ENCODE assay signal across 1 cellular context in the genomic region with DNA sequence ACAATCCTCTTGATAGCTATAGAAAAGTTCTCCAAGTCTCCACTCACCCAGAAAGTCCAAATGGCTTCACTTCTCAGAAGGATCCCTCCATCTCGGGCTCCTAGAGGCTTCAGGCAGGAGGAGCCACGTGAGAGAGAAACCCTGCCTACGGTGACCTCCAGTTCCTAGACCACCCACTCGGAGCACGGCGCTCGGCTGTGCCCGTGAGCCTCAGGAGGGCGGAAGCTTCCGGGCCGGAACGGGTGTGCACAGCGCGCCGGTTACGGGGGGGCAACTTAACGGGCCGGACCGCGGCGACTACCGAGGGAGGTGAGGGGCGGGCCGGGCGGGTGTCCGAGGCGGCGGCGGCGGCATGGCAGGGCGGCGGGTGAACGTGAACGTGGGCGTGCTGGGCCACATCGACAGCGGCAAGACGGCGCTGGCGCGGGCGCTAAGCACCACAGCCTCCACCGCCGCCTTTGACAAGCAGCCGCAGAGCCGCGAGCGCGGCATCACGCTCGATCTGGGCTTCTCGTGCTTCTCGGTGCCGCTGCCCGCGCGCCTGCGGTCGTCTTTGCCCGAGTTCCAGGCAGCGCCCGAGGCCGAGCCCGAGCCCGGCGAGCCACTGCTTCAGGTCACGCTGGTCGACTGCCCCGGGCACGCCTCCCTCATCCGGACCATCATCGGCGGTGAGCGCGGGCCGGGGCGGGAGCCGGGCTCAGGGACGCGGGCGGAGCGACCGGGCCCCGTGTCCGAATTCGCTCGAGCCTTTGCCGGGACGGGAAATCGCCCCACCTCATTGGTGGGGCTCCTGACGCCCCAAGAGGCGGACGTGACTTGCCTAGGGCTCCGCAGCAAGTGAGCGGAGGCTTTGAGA.
TF ChIP-seq lines count a peak whose summit lies in the region.

A gene with protein sequence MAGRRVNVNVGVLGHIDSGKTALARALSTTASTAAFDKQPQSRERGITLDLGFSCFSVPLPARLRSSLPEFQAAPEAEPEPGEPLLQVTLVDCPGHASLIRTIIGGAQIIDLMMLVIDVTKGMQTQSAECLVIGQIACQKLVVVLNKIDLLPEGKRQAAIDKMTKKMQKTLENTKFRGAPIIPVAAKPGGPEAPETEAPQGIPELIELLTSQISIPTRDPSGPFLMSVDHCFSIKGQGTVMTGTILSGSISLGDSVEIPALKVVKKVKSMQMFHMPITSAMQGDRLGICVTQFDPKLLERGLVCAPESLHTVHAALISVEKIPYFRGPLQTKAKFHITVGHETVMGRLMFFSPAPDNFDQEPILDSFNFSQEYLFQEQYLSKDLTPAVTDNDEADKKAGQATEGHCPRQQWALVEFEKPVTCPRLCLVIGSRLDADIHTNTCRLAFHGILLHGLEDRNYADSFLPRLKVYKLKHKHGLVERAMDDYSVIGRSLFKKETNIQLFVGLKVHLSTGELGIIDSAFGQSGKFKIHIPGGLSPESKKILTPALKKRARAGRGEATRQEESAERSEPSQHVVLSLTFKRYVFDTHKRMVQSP (plus strand): TSS at position 326 of the 856 bp plus-strand sequence. CDS start 27 bp downstream, at position 353.

TF ChIP-seq in HEK293, 187 proteins besides CTCF, POLR2A, EP300 and RAD21 (continued from another document and continues in another):
- TF ChIP-seq, protein P1, sequence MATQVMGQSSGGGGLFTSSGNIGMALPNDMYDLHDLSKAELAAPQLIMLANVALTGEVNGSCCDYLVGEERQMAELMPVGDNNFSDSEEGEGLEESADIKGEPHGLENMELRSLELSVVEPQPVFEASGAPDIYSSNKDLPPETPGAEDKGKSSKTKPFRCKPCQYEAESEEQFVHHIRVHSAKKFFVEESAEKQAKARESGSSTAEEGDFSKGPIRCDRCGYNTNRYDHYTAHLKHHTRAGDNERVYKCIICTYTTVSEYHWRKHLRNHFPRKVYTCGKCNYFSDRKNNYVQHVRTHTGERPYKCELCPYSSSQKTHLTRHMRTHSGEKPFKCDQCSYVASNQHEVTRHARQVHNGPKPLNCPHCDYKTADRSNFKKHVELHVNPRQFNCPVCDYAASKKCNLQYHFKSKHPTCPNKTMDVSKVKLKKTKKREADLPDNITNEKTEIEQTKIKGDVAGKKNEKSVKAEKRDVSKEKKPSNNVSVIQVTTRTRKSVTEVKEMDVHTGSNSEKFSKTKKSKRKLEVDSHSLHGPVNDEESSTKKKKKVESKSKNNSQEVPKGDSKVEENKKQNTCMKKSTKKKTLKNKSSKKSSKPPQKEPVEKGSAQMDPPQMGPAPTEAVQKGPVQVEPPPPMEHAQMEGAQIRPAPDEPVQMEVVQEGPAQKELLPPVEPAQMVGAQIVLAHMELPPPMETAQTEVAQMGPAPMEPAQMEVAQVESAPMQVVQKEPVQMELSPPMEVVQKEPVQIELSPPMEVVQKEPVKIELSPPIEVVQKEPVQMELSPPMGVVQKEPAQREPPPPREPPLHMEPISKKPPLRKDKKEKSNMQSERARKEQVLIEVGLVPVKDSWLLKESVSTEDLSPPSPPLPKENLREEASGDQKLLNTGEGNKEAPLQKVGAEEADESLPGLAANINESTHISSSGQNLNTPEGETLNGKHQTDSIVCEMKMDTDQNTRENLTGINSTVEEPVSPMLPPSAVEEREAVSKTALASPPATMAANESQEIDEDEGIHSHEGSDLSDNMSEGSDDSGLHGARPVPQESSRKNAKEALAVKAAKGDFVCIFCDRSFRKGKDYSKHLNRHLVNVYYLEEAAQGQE (tag by site-specific recombination; IDR thresholded peaks at IDR 0.05): no peak
- 0 out of 2 replicates have a peak, but pooled peaks have one; percentile 45 for TF ChIP-seq ZFP41 (tag by site-specific recombination; IDR thresholded peaks at IDR 0.05; ENCODE audit: borderline replicate concordance)
- TF ChIP-seq, protein P2, sequence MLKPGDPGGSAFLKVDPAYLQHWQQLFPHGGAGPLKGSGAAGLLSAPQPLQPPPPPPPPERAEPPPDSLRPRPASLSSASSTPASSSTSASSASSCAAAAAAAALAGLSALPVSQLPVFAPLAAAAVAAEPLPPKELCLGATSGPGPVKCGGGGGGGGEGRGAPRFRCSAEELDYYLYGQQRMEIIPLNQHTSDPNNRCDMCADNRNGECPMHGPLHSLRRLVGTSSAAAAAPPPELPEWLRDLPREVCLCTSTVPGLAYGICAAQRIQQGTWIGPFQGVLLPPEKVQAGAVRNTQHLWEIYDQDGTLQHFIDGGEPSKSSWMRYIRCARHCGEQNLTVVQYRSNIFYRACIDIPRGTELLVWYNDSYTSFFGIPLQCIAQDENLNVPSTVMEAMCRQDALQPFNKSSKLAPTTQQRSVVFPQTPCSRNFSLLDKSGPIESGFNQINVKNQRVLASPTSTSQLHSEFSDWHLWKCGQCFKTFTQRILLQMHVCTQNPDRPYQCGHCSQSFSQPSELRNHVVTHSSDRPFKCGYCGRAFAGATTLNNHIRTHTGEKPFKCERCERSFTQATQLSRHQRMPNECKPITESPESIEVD (tag by site-specific recombination; IDR thresholded peaks at IDR 0.05): no peak
- TF ChIP-seq, protein P3, sequence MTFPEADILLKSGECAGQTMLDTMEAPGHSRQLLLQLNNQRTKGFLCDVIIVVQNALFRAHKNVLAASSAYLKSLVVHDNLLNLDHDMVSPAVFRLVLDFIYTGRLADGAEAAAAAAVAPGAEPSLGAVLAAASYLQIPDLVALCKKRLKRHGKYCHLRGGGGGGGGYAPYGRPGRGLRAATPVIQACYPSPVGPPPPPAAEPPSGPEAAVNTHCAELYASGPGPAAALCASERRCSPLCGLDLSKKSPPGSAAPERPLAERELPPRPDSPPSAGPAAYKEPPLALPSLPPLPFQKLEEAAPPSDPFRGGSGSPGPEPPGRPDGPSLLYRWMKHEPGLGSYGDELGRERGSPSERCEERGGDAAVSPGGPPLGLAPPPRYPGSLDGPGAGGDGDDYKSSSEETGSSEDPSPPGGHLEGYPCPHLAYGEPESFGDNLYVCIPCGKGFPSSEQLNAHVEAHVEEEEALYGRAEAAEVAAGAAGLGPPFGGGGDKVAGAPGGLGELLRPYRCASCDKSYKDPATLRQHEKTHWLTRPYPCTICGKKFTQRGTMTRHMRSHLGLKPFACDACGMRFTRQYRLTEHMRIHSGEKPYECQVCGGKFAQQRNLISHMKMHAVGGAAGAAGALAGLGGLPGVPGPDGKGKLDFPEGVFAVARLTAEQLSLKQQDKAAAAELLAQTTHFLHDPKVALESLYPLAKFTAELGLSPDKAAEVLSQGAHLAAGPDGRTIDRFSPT (tag by site-specific recombination; IDR thresholded peaks at IDR 0.05): peak; percentile 56; the same call in 1 of the 2 replicates
- no peak for TF ChIP-seq ZNF624 (tag by site-specific recombination; IDR thresholded peaks at IDR 0.05)
- TF ChIP-seq PRDM1 (tag by site-specific recombination; IDR thresholded peaks at IDR 0.05): no peak
- peak; percentile 40; the same call in 1 of the 2 replicates for TF ChIP-seq ZIC2 (tag by site-specific recombination; IDR thresholded peaks at IDR 0.05)
- no peak for TF ChIP-seq ZNF404 (tag by site-specific recombination; IDR thresholded peaks at IDR 0.05)
- TF ChIP-seq ZNF350 (tag by site-specific recombination; IDR thresholded peaks at IDR 0.05): no peak
- no peak for TF ChIP-seq GFI1B (tag by site-specific recombination; IDR thresholded peaks at IDR 0.05)
- no peak for TF ChIP-seq ZNF112 (tag by site-specific recombination; IDR thresholded peaks at IDR 0.05)
- peak; percentile 76 for TF ChIP-seq ZNF341 (tag by site-specific recombination; IDR thresholded peaks at IDR 0.05; ENCODE audit: low read depth)
- TF ChIP-seq ZNF2 (tag by site-specific recombination; IDR thresholded peaks at IDR 0.05): 0 out of 2 replicates have a peak, but pooled peaks have one; percentile 55
- TF ChIP-seq SCRT2 (tag by site-specific recombination; IDR thresholded peaks at IDR 0.05): no peak
- peak; percentile 54 for TF ChIP-seq EGR2 (tag by site-specific recombination; IDR thresholded peaks at IDR 0.05; ENCODE audit: low read depth)
- TF ChIP-seq ZNF558 (tag by site-specific recombination; IDR thresholded peaks at IDR 0.05): no peak
- peak; percentile 84 for TF ChIP-seq ZNF660 (tag by site-specific recombination; IDR thresholded peaks at IDR 0.05)
- TF ChIP-seq SALL2 (tag by site-specific recombination; IDR thresholded peaks at IDR 0.05; ENCODE audit: borderline replicate concordance): no peak
- TF ChIP-seq ZNF174 (tag by site-specific recombination; IDR thresholded peaks at IDR 0.05): no peak
- no peak for TF ChIP-seq ZNF302 (tag by site-specific recombination; IDR thresholded peaks at IDR 0.05; ENCODE audit: low read depth)
- no peak for TF ChIP-seq ZNF792 (tag by site-specific recombination; IDR thresholded peaks at IDR 0.05)
- peak; percentile 37; the same call in 1 of the 2 replicates for TF ChIP-seq ZNF146 (tag by site-specific recombination; IDR thresholded peaks at IDR 0.05)
- TF ChIP-seq, protein P4, sequence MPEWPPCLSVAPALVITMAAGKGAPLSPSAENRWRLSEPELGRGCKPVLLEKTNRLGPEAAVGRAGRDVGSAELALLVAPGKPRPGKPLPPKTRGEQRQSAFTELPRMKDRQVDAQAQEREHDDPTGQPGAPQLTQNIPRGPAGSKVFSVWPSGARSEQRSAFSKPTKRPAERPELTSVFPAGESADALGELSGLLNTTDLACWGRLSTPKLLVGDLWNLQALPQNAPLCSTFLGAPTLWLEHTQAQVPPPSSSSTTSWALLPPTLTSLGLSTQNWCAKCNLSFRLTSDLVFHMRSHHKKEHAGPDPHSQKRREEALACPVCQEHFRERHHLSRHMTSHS (tag by site-specific recombination; IDR thresholded peaks at IDR 0.05): no peak
- TF ChIP-seq, protein P5, sequence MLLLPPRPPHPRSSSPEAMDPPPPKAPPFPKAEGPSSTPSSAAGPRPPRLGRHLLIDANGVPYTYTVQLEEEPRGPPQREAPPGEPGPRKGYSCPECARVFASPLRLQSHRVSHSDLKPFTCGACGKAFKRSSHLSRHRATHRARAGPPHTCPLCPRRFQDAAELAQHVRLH (tag by site-specific recombination; IDR thresholded peaks at IDR 0.05): peak; percentile 60; the same call in 1 of the 2 replicates
- TF ChIP-seq BCL11B (tag by site-specific recombination; IDR thresholded peaks at IDR 0.05; ENCODE audit: low read depth): no peak
- TF ChIP-seq, protein P6, sequence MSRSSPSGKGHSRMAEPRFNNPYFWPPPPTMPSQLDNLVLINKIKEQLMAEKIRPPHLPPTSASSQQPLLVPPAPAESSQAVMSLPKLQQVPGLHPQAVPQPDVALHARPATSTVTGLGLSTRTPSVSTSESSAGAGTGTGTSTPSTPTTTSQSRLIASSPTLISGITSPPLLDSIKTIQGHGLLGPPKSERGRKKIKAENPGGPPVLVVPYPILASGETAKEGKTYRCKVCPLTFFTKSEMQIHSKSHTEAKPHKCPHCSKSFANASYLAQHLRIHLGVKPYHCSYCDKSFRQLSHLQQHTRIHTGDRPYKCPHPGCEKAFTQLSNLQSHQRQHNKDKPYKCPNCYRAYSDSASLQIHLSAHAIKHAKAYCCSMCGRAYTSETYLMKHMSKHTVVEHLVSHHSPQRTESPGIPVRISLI (tag by site-specific recombination; IDR thresholded peaks at IDR 0.05): no peak
- 0 out of 2 replicates have a peak, but pooled peaks have one; percentile 22 for TF ChIP-seq ZSCAN23 (tag by site-specific recombination; IDR thresholded peaks at IDR 0.05)
- no peak for TF ChIP-seq BCL11A (tag by site-specific recombination; IDR thresholded peaks at IDR 0.05; ENCODE audit: low read depth)
- TF ChIP-seq GLI2 (tag by site-specific recombination; IDR thresholded peaks at IDR 0.05; ENCODE audit: borderline replicate concordance, low read depth): no peak
- peak; percentile 78 for TF ChIP-seq ZNF76 (tag by site-specific recombination; IDR thresholded peaks at IDR 0.05; ENCODE audit: borderline replicate concordance, low read depth)
- TF ChIP-seq ZNF426 (tag by site-specific recombination; IDR thresholded peaks at IDR 0.05): no peak
- no peak for TF ChIP-seq TRIM28 (IDR thresholded peaks at IDR 0.05; ENCODE audit: borderline replicate concordance, low read length)
- no peak for TF ChIP-seq SCRT1 (tag by site-specific recombination; IDR thresholded peaks at IDR 0.05; ENCODE audit: borderline replicate concordance)
- TF ChIP-seq, protein P7, sequence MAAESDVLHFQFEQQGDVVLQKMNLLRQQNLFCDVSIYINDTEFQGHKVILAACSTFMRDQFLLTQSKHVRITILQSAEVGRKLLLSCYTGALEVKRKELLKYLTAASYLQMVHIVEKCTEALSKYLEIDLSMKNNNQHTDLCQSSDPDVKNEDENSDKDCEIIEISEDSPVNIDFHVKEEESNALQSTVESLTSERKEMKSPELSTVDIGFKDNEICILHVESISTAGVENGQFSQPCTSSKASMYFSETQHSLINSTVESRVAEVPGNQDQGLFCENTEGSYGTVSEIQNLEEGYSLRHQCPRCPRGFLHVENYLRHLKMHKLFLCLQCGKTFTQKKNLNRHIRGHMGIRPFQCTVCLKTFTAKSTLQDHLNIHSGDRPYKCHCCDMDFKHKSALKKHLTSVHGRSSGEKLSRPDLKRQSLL (tag by site-specific recombination; IDR thresholded peaks at IDR 0.05): no peak
- peak; percentile 86 for TF ChIP-seq ZNF501 (tag by site-specific recombination; IDR thresholded peaks at IDR 0.05)
- no peak for TF ChIP-seq ZNF548 (tag by site-specific recombination; IDR thresholded peaks at IDR 0.05)
- TF ChIP-seq, protein P8, sequence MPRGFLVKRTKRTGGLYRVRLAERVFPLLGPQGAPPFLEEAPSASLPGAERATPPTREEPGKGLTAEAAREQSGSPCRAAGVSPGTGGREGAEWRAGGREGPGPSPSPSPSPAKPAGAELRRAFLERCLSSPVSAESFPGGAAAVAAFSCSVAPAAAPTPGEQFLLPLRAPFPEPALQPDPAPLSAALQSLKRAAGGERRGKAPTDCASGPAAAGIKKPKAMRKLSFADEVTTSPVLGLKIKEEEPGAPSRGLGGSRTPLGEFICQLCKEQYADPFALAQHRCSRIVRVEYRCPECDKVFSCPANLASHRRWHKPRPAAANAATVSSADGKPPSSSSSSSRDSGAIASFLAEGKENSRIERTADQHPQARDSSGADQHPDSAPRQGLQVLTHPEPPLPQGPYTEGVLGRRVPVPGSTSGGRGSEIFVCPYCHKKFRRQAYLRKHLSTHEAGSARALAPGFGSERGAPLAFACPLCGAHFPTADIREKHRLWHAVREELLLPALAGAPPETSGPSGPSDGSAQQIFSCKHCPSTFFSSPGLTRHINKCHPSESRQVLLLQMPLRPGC (tag by site-specific recombination; IDR thresholded peaks at IDR 0.05): peak; percentile 66; the same call in 1 of the 2 replicates
- TF ChIP-seq ZNF629 (tag by site-specific recombination; IDR thresholded peaks at IDR 0.05): peak; percentile 58; the same call in 1 of the 2 replicates
- no peak for TF ChIP-seq ZNF530 (tag by site-specific recombination; IDR thresholded peaks at IDR 0.05; ENCODE audit: low read depth)
- TF ChIP-seq ZNF677 (tag by site-specific recombination; IDR thresholded peaks at IDR 0.05): no peak
- TF ChIP-seq ZBTB20 (tag by site-specific recombination; IDR thresholded peaks at IDR 0.05): peak; percentile 57; the same call in 1 of the 2 replicates
- TF ChIP-seq, protein P9, sequence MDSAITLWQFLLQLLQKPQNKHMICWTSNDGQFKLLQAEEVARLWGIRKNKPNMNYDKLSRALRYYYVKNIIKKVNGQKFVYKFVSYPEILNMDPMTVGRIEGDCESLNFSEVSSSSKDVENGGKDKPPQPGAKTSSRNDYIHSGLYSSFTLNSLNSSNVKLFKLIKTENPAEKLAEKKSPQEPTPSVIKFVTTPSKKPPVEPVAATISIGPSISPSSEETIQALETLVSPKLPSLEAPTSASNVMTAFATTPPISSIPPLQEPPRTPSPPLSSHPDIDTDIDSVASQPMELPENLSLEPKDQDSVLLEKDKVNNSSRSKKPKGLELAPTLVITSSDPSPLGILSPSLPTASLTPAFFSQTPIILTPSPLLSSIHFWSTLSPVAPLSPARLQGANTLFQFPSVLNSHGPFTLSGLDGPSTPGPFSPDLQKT (IDR thresholded peaks at IDR 0.05; ENCODE audit: borderline replicate concordance, low read depth, low read length): no peak
- TF ChIP-seq ZNF211 (tag by site-specific recombination; IDR thresholded peaks at IDR 0.05; ENCODE audit: low read depth): no peak
- no peak for TF ChIP-seq ZFP3 (tag by site-specific recombination; IDR thresholded peaks at IDR 0.05; ENCODE audit: low read depth)
